Comparison of ENCODE assay signal across 8 cellular contexts in genomic region chr4:2058264-2059033, GRCh38. TPM values are rescaled to one million over a fixed set of nuclear protein-coding genes. Genes with fewer than 3 reads are reported as not detected.
DNase-seq lines count a peak whose midpoint lies in the region; ATAC-seq and TF ChIP-seq lines count a peak whose summit lies in the region.

No MANE protein-coding gene starts in this region.

- no peaks in the 10 kb centered on the region for H3F3A ChIP-seq in PC-9 (ENCODE audit: insufficient read depth, low read depth)

- no peak overlapping the region for H3K27ac Mint-ChIP-seq in osteocyte (ENCODE audit: unreplicated experiment)

- no peaks in the 10 kb centered on the region for H3K79me2 ChIP-seq in PC-9 (ENCODE audit: low read depth)

- intact Hi-C loops in PC-9 (cut with micrococcal nuclease; ENCODE audit: unreplicated experiment) = no loop called here
- intact Hi-C loops in gastrocnemius medialis (cut with DNase I; ENCODE audit: low total_unique reads) = no loop called here

- in situ Hi-C loops in HAP-1 (cut with MboI; ENCODE audit: low sequenced_read_pairs) (no loop called here), gastrocnemius medialis (cut with MboI; ENCODE audit: low sequenced_read_pairs in 4 of 4) (no loop called here)

- POLR2A ChIA-PET in PC-9 (lab: Charles Lee; ENCODE audit: unreplicated experiment) = interaction anchor here (0.5 kb wide), 1 partner anchor 114 kb away, joined by 5 read pairs; no protein-coding TSS in a partner anchor

- no peak overlapping the region for H2AFZ ChIP-seq in PC-9

- H3K27me3 Mint-ChIP-seq in osteocyte (ENCODE audit: unreplicated experiment) = peaks cover 33% of the 10 kb centered on the region

- TF ChIP-seq CTCF in PC-9 (conservative IDR thresholded peaks at IDR 0.05) = no peak
- TF ChIP-seq CTCF in gastrocnemius medialis (IDR thresholded peaks at IDR 0.05 in 4 of 5, conservative IDR thresholded peaks at IDR 0.05 in 1 of 5) = no peak
- TF ChIP-seq CTCF in osteocyte (IDR thresholded peaks at IDR 0.05) = no peak

- H3K4me1 Mint-ChIP-seq in osteocyte (ENCODE audit: unreplicated experiment) = no peaks in the 10 kb centered on the region

- H3K4me3 ChIP-seq in HAP-1 (peak overlapping the region; percentile 46), PC-9 (peak overlapping the region; percentile 44; the same call in 1 of the 2 replicates), gastrocnemius medialis (peak overlapping the region; percentile 50 to 53 (median 52))

- H3K4me2 ChIP-seq in PC-9 = peak overlapping the region; percentile 57; the same call in 1 of the 2 replicates

- peak; percentile 32 to 67 for DNase-seq in HAP-1 (ENCODE audit: low spot score in 2 of 2)
- DNase-seq in PC-9 = no peak
- peak; percentile 58 for DNase-seq in globus pallidus (ENCODE audit: low spot score)
- DNase-seq in gastrocnemius medialis = no peak
- no peak for DNase-seq in DMS79 treated with DMSO at 0.1 percent for 48 hours (lab: John Stamatoyannopoulos, UW)
- DNase-seq in osteocyte (ENCODE audit: extremely low spot score, unreplicated experiment) = no peak
- DNase-seq in activated naive CD4-positive, alpha-beta T cell treated with Interleukin-2 at 50 U/mL for 16 hours = no peak

- TF ChIP-seq POLR2A in gastrocnemius medialis (IDR thresholded peaks at IDR 0.05) = no peak

- no TSS peak for BruUV-seq in PC-9 (replicated peaks; lab: Mats Ljungman, UMichigan)

- no peaks in the 10 kb centered on the region for H3K9me2 ChIP-seq in PC-9 (ENCODE audit: insufficient read depth)

- H3K27ac ChIP-seq in PC-9 (no peak overlapping the region), gastrocnemius medialis (peak overlapping the region in 1 of 4 donors; percentile 33)

- no peaks in the 10 kb centered on the region for H3K36me3 Mint-ChIP-seq in osteocyte (ENCODE audit: unreplicated experiment)

- H3K4me1 ChIP-seq in HAP-1 = peaks cover 8% of the 10 kb centered on the region
- H3K4me1 ChIP-seq in PC-9 (replicated peaks; ENCODE audit: insufficient read depth) = no peaks in the 10 kb centered on the region
- H3K4me1 ChIP-seq in gastrocnemius medialis = no peaks in the 10 kb centered on the region

- no peaks in the 10 kb centered on the region for H3K9me3 Mint-ChIP-seq in osteocyte (ENCODE audit: unreplicated experiment)

- H3K36me3 ChIP-seq in HAP-1 (replicated peaks) (peaks cover 13% of the 10 kb centered on the region), PC-9 (ENCODE audit: low read depth) (no peaks in the 10 kb centered on the region), gastrocnemius medialis (no peaks in the 10 kb centered on the region)

- CTCF ChIA-PET in PC-9 (lab: Charles Lee) = no interaction called here

- peak; percentile 8 to 55 for ATAC-seq in gastrocnemius medialis
- no peak for ATAC-seq in HG02970 (IDR thresholded peaks at IDR 0.05; ENCODE audit: low FRiP score, unreplicated experiment)

- H4K20me1 ChIP-seq in PC-9 (ENCODE audit: insufficient read depth) = no peaks in the 10 kb centered on the region

- H3K27me3 ChIP-seq in HAP-1 (ENCODE audit: low read depth) (no peaks in the 10 kb centered on the region), PC-9 (ENCODE audit: insufficient read depth, low read depth) (no peaks in the 10 kb centered on the region), gastrocnemius medialis (peaks cover 8 to 16% (median 10%) of the 10 kb centered on the region in 3 donors)

- no peak overlapping the region for H3K4me3 Mint-ChIP-seq in osteocyte (ENCODE audit: unreplicated experiment)

- H3K9me3 ChIP-seq in HAP-1 = no peaks in the 10 kb centered on the region
- no peaks in the 10 kb centered on the region for H3K9me3 ChIP-seq in PC-9 (ENCODE audit: insufficient read depth, low read depth)
- no peaks in the 10 kb centered on the region for H3K9me3 ChIP-seq in gastrocnemius medialis

RNA-seq across cellular contexts. Expression of gene NAT8L, which starts 0.7 kb away (rescaled TPM):
- 2.1 and 4.1 TPM in 2 replicates for total RNA-seq in PC-9 (2021)
- total RNA-seq in gastrocnemius medialis = 1 to 10 TPM; 1.5 to 3.2 (median 1.8) TPM
- total RNA-seq in osteocyte = 0.64 and 0.84 TPM in 2 replicates

RNA-seq across cellular contexts. Expression of gene NELFA, which starts 49.7 kb away (rescaled TPM):
- total RNA-seq in PC-9 (2021) (52.4 and 70.1 TPM in 2 replicates), gastrocnemius medialis (10 to 100 TPM in 3 of 4 donors, 1 to 10 TPM in 1; 8.1 to 21.1 (median 15.9) TPM), osteocyte (32.5 and 37.8 TPM in 2 replicates)

Comparison
In these comparisons a context has a peak if more than half of its experiments do, and no peak if none do; other contexts are left out.
1. DNase-seq: peak in HAP-1 (2 of 2) and globus pallidus (single experiment); none in PC-9 (0 of 2), gastrocnemius medialis (0 of 2), DMS79 treated with DMSO at 0.1 percent for 48 hours (single experiment), osteocyte (single experiment) and activated naive CD4-positive, alpha-beta T cell treated with Interleukin-2 at 50 U/mL for 16 hours (single experiment).
2. Peak in every context shown above with its lines, with median percentiles within 50 percentile points of each other: H3K4me3 ChIP-seq.